24 cellular contexts compared by ENCODE assay signal in the genomic region with DNA sequence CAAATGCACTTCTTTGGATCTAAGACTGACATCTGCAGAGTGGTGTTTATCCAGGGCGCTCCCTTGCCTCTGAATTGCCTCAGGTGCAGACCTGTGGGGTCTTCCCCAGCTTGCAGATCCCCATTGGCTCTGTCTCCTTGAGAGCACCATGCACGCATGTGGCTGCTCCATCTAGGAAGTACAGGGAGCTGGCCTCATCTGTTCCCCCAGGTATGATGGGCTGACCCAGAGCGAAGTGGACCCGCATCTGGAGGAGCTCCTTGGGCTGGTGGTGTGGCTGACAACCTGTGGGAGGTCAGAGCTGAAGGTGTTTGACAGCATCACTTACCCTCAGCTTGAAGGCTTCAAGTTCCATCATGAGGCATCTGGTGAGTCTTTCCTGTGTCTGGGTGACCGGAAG. TPM values are rescaled to one million over a fixed set of nuclear protein-coding genes. Genes with fewer than 3 reads are reported as not detected.
"Had no signal": no experiment of that assay in that cellular context is flagged by ENCODE, and none has a peak within 500 bp of the region (broad histone marks: within the 10 kb centered on the region; RNA-seq: fewer than 3 reads in every experiment).

No MANE protein-coding gene starts in this region.

- H3K27me3 ChIP-seq: SJSA1 had no signal

- H3K4me1 ChIP-seq: SJSA1 had no signal

- H3K4me3 ChIP-seq: K562, SJSA1, SK-N-MC had no signal

- H3K27ac ChIP-seq: HL-60, KMS-11, SJSA1, SK-N-MC had no signal

- DNase-seq: NCI-H1092, NCI-H1105 treated with DMSO at 0.1 percent for 48 hours, NCI-H1436, NCI-H187, NCI-H2029, NCI-H2081 treated with DMSO at 0.1 percent for 48 hours, NCI-H2171, NCI-H226, NCI-H446, NCI-H510A, NCI-H524 treated with DMSO at 0.1 percent for 48 hours, NCI-H69, NCI-H774, Right ventricle myocardium superior, RPMI8226, SIG-M5 had no signal

- H3K27me3 Mint-ChIP-seq: IgD-negative memory B cell had no signal

- H3K9me3 ChIP-seq: SJSA1 had no signal

- H3K9me3 Mint-ChIP-seq: IgD-negative memory B cell had no signal

- ATAC-seq: K562 had no signal

- H3K36me3 ChIP-seq: SJSA1 had no signal

RNA-seq across cellular contexts. Expression of gene WDFY4, which starts 44.5 kb away (rescaled TPM):
- total RNA-seq: LHCN-M2, MCF 10A had no signal
